ENCODE assay signal across 15 cellular contexts in genomic region chr5:178674334-178674733, GRCh38.
"Had no signal": no experiment of that assay in that cellular context is flagged by ENCODE, and none has a peak within 500 bp of the region (broad histone marks: within the 10 kb centered on the region; RNA-seq: fewer than 3 reads in every experiment).

No MANE protein-coding gene starts in this region.

- H3K4me1 Mint-ChIP-seq: T-helper 17 cell had no signal

- DNase-seq: activated CD4-positive, alpha-beta T cell treated with anti-CD3 and anti-CD28 coated beads for 36 hours; activated CD8-positive, alpha-beta T cell treated with anti-CD3 and anti-CD28 coated beads for 36 hours; activated effector memory CD4-positive, alpha-beta T cell treated with anti-CD3 and anti-CD28 coated beads, Interleukin-2, amount 50 U/mL, for 16 hours; activated T-cell treated with anti-CD3 and anti-CD28 coated beads, Interleukin-2, amount 50 U/mL, for 4 hours; erythroblast; kidney glomerular epithelial cell; left ventricle myocardium superior; mesendoderm; stimulated activated CD4-positive, alpha-beta T cell treated with anti-CD3 and anti-CD28 coated beads, Interleukin-15, amount 100 ng/mL, for 24 hours; stimulated activated CD4-positive, alpha-beta T cell treated with anti-CD3 and anti-CD28 coated beads, Interleukin-4, amount 100 ng/mL, for 1 hour; stimulated activated naive B cell treated with anti-CD40 and anti-IgM and Interleukin-4, amounts not matched to agents 10 μg/mL and 1 μg/mL and 100 μg/mL, for 72 hours; T-helper 17 cell; WERI-Rb-1 had no signal

- H3K36me3 Mint-ChIP-seq: activated naive CD8-positive, alpha-beta T cell; natural killer cell treated with Interleukin-12 subunit alpha and Interleukin-12 subunit beta and Interleukin-15 and Interleukin-18, amount 100 ng/mL, for 72 hours; stimulated activated naive B cell treated with anti-CD40 and anti-IgM and Interleukin-4, amounts not matched to agents 10 μg/mL and 1 μg/mL and 100 μg/mL, for 72 hours had no signal

- H3K9me3 Mint-ChIP-seq: activated CD8-positive, alpha-beta T cell treated with anti-CD3 and anti-CD28 coated beads for 36 hours; activated T-cell treated with anti-CD3 and anti-CD28 coated beads, Interleukin-2, amount 50 U/mL, for 4 hours; natural killer cell treated with Interleukin-12 subunit alpha and Interleukin-12 subunit beta and Interleukin-15 and Interleukin-18, amount 100 ng/mL, for 72 hours; stimulated activated naive B cell treated with anti-CD40 and anti-IgM and Interleukin-4, amounts not matched to agents 10 μg/mL and 1 μg/mL and 100 μg/mL, for 72 hours had no signal

- H3K4me3 Mint-ChIP-seq: activated CD4-positive, alpha-beta T cell treated with anti-CD3 and anti-CD28 coated beads for 36 hours; activated CD8-positive, alpha-beta T cell treated with anti-CD3 and anti-CD28 coated beads for 36 hours; activated naive CD8-positive, alpha-beta T cell; activated T-cell treated with anti-CD3 and anti-CD28 coated beads, Interleukin-2, amount 50 U/mL, for 4 hours; natural killer cell treated with Interleukin-12 subunit alpha and Interleukin-12 subunit beta and Interleukin-15 and Interleukin-18, amount 100 ng/mL, for 72 hours; stimulated activated naive B cell treated with anti-CD40 and anti-IgM and Interleukin-4, amounts not matched to agents 10 μg/mL and 1 μg/mL and 100 μg/mL, for 72 hours; T-helper 17 cell had no signal

- H3K27ac Mint-ChIP-seq: activated CD4-positive, alpha-beta T cell treated with anti-CD3 and anti-CD28 coated beads for 36 hours; activated CD8-positive, alpha-beta T cell treated with anti-CD3 and anti-CD28 coated beads for 36 hours; activated naive CD8-positive, alpha-beta T cell; natural killer cell treated with Interleukin-12 subunit alpha and Interleukin-12 subunit beta and Interleukin-15 and Interleukin-18, amount 100 ng/mL, for 72 hours; stimulated activated naive B cell treated with anti-CD40 and anti-IgM and Interleukin-4, amounts not matched to agents 10 μg/mL and 1 μg/mL and 100 μg/mL, for 72 hours; T-helper 17 cell had no signal
